2 cellular contexts compared by ENCODE assay signal in genomic region chr9:24118170-24118569, GRCh38.
TF ChIP-seq lines count a peak whose summit lies in the region.

No MANE protein-coding gene starts in this region.

TF ChIP-seq in GM23338, 12 proteins besides CTCF, POLR2A, EP300 and RAD21 (continued from another document):
- no peak for TF ChIP-seq ZNF462 (CRISPR knock-in tag; IDR thresholded peaks at IDR 0.05)
- TF ChIP-seq EZH2 (IDR thresholded peaks at IDR 0.05; ENCODE audit: low read depth, unreplicated experiment) = no peak
- no peak for TF ChIP-seq REST (IDR thresholded peaks at IDR 0.05; ENCODE audit: unreplicated experiment)
- no peak for TF ChIP-seq STAT1 (IDR thresholded peaks at IDR 0.05; ENCODE audit: unreplicated experiment)
- TF ChIP-seq CREB1 (CRISPR knock-in tag; IDR thresholded peaks at IDR 0.05; ENCODE audit: low read depth) = no peak
- TF ChIP-seq EZH2phosphoT487 (IDR thresholded peaks at IDR 0.05; ENCODE audit: unreplicated experiment) = no peak

TF ChIP-seq in WTC11, 78 proteins besides CTCF, POLR2A, EP300 and RAD21 (continued from another document):
- no peak for TF ChIP-seq ZNF512 (CRISPR knock-in tag; IDR thresholded peaks at IDR 0.05; ENCODE audit: borderline replicate concordance)
- no peak for TF ChIP-seq ZNF425 (CRISPR knock-in tag; conservative IDR thresholded peaks at IDR 0.05)
- TF ChIP-seq TP53 (CRISPR knock-in tag; IDR thresholded peaks at IDR 0.05) = no peak
- TF ChIP-seq FOXP4 (CRISPR knock-in tag; IDR thresholded peaks at IDR 0.05) = no peak
- TF ChIP-seq JAZF1 (CRISPR knock-in tag; IDR thresholded peaks at IDR 0.05) = no peak
- TF ChIP-seq IRF1 (CRISPR knock-in tag; IDR thresholded peaks at IDR 0.05) = no peak
TF ChIP-seq in WTC11: peak in this region for 0.
